ENCODE assay signal across 18 cellular contexts in genomic region chrX:78753571-78753970, GRCh38. TPM values are rescaled to one million over a fixed set of nuclear protein-coding genes. Genes with fewer than 3 reads are reported as not detected.
"Had no signal": no experiment of that assay in that cellular context is flagged by ENCODE, and none has a peak within 500 bp of the region (broad histone marks: within the 10 kb centered on the region; RNA-seq: fewer than 3 reads in every experiment).

No MANE protein-coding gene starts in this region.

- FAIRE-seq: islet of Langerhans had no signal

- DNase-seq: activated CD4-positive, alpha-beta T cell treated with anti-CD3 and anti-CD28 coated beads, Interleukin-2, amount 10 ng/mL, durations not matched to agents 7 days and 5 days; activated naive CD8-positive, alpha-beta T cell treated with anti-CD3 and anti-CD28 coated beads, Interleukin-2, amount 10 ng/mL, durations not matched to agents 7 days and 5 days; brain microvascular endothelial cell; dermis blood vessel endothelial cell; effector memory CD8-positive, alpha-beta T cell; midbrain; naive thymus-derived CD4-positive, alpha-beta T cell; stimulated activated CD4-positive, alpha-beta T cell treated with anti-CD3 and anti-CD28 coated beads, Interleukin-15, amount 100 ng/mL, for 24 hours; stimulated activated CD4-positive, alpha-beta T cell treated with anti-CD3 and anti-CD28 coated beads, Interleukin-4, amount 100 ng/mL, for 1 hour; stimulated activated naive CD4-positive, alpha-beta T cell; substantia nigra had no signal

- H3K9me3 ChIP-seq: right atrium auricular region, tibial nerve, vagina had no signal

- ATAC-seq: effector memory CD8-positive, alpha-beta T cell; naive thymus-derived CD4-positive, alpha-beta T cell had no signal

- H3K36me3 ChIP-seq: brain microvascular endothelial cell, right atrium auricular region, tibial nerve, vagina had no signal

- H3K4me1 ChIP-seq: right atrium auricular region, tibial nerve, vagina had no signal

- H3K4me3 ChIP-seq: lung, right atrium auricular region, skin epidermis, tibial nerve, vagina had no signal

RNA-seq across cellular contexts. Expression of gene LPAR4, which starts 6.1 kb away (rescaled TPM):
- total RNA-seq: activated CD4-positive, alpha-beta T cell treated with anti-CD3 and anti-CD28 coated beads, Interleukin-2, amount 10 ng/mL, durations not matched to agents 7 days and 5 days; activated naive CD8-positive, alpha-beta T cell treated with anti-CD3 and anti-CD28 coated beads, Interleukin-2, amount 10 ng/mL, durations not matched to agents 7 days and 5 days; activated T-helper 1 cell treated with anti-CD3 and anti-CD28 coated beads, Interleukin-12 subunit alpha, Interleukin-12 subunit beta, Interleukin-2, Interleukin-4 antibody, amounts not matched to agents 30 ng/mL and 10 ng/mL and 1 ng/mL, durations not matched to agents 14 hours and 24 hours and 36 hours; dermis blood vessel endothelial cell; naive thymus-derived CD4-positive, alpha-beta T cell; vagina had no signal
- polyA plus RNA-seq: naive thymus-derived CD4-positive, alpha-beta T cell had no signal
